1 cellular context compared by ENCODE assay signal in genomic region chr20:53829706-53830521, GRCh38.
TF ChIP-seq lines count a peak whose summit lies in the region.

No MANE protein-coding gene starts in this region.

TF ChIP-seq in HepG2, 621 proteins besides CTCF, POLR2A, EP300 and RAD21 (continued from another document and continues in another):
- TF ChIP-seq, protein P1, sequence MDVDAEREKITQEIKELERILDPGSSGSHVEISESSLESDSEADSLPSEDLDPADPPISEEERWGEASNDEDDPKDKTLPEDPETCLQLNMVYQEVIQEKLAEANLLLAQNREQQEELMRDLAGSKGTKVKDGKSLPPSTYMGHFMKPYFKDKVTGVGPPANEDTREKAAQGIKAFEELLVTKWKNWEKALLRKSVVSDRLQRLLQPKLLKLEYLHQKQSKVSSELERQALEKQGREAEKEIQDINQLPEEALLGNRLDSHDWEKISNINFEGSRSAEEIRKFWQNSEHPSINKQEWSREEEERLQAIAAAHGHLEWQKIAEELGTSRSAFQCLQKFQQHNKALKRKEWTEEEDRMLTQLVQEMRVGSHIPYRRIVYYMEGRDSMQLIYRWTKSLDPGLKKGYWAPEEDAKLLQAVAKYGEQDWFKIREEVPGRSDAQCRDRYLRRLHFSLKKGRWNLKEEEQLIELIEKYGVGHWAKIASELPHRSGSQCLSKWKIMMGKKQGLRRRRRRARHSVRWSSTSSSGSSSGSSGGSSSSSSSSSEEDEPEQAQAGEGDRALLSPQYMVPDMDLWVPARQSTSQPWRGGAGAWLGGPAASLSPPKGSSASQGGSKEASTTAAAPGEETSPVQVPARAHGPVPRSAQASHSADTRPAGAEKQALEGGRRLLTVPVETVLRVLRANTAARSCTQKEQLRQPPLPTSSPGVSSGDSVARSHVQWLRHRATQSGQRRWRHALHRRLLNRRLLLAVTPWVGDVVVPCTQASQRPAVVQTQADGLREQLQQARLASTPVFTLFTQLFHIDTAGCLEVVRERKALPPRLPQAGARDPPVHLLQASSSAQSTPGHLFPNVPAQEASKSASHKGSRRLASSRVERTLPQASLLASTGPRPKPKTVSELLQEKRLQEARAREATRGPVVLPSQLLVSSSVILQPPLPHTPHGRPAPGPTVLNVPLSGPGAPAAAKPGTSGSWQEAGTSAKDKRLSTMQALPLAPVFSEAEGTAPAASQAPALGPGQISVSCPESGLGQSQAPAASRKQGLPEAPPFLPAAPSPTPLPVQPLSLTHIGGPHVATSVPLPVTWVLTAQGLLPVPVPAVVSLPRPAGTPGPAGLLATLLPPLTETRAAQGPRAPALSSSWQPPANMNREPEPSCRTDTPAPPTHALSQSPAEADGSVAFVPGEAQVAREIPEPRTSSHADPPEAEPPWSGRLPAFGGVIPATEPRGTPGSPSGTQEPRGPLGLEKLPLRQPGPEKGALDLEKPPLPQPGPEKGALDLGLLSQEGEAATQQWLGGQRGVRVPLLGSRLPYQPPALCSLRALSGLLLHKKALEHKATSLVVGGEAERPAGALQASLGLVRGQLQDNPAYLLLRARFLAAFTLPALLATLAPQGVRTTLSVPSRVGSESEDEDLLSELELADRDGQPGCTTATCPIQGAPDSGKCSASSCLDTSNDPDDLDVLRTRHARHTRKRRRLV (CRISPR knock-in tag; IDR thresholded peaks at IDR 0.05), result peak; percentile 85
- peak; percentile 85; the same call in 1 of the 2 replicates for TF ChIP-seq AHDC1 (CRISPR knock-in tag; IDR thresholded peaks at IDR 0.05; ENCODE audit: borderline replicate concordance)
- TF ChIP-seq PPARG (CRISPR knock-in tag; conservative IDR thresholded peaks at IDR 0.05), result peak; percentile 72
- TF ChIP-seq RELA (CRISPR knock-in tag; IDR thresholded peaks at IDR 0.05), result no peak
- TF ChIP-seq FOXK1 (CRISPR knock-in tag; IDR thresholded peaks at IDR 0.05; ENCODE audit: borderline replicate concordance, low read depth), result peak; percentile 72
- peak; percentile 89 for TF ChIP-seq ZKSCAN1 (IDR thresholded peaks at IDR 0.05; ENCODE audit: low read length)
- TF ChIP-seq, protein P2, sequence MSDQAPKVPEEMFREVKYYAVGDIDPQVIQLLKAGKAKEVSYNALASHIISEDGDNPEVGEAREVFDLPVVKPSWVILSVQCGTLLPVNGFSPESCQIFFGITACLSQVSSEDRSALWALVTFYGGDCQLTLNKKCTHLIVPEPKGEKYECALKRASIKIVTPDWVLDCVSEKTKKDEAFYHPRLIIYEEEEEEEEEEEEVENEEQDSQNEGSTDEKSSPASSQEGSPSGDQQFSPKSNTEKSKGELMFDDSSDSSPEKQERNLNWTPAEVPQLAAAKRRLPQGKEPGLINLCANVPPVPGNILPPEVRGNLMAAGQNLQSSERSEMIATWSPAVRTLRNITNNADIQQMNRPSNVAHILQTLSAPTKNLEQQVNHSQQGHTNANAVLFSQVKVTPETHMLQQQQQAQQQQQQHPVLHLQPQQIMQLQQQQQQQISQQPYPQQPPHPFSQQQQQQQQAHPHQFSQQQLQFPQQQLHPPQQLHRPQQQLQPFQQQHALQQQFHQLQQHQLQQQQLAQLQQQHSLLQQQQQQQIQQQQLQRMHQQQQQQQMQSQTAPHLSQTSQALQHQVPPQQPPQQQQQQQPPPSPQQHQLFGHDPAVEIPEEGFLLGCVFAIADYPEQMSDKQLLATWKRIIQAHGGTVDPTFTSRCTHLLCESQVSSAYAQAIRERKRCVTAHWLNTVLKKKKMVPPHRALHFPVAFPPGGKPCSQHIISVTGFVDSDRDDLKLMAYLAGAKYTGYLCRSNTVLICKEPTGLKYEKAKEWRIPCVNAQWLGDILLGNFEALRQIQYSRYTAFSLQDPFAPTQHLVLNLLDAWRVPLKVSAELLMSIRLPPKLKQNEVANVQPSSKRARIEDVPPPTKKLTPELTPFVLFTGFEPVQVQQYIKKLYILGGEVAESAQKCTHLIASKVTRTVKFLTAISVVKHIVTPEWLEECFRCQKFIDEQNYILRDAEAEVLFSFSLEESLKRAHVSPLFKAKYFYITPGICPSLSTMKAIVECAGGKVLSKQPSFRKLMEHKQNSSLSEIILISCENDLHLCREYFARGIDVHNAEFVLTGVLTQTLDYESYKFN (CRISPR knock-in tag; conservative IDR thresholded peaks at IDR 0.05), result peak; percentile 94
- TF ChIP-seq KAT8 (CRISPR knock-in tag; IDR thresholded peaks at IDR 0.05), result peak; percentile 66; the same call in 1 of the 2 replicates
- peak; percentile 81; the same call in 1 of the 2 replicates for TF ChIP-seq NCOR1 (IDR thresholded peaks at IDR 0.05; ENCODE audit: borderline replicate concordance, low read length)
- TF ChIP-seq IRF2 (CRISPR knock-in tag; IDR thresholded peaks at IDR 0.05), result peak; percentile 89
- TF ChIP-seq PHF21A (CRISPR knock-in tag; IDR thresholded peaks at IDR 0.05), result peak; percentile 55; the same call in 1 of the 2 replicates
- peak; percentile 7; the same call in 1 of the 2 replicates for TF ChIP-seq GFI1 (CRISPR knock-in tag; IDR thresholded peaks at IDR 0.05; ENCODE audit: borderline replicate concordance)
- TF ChIP-seq ZNF232 (CRISPR knock-in tag; IDR thresholded peaks at IDR 0.05; ENCODE audit: borderline replicate concordance), result no peak
- no peak for TF ChIP-seq IRF9 (CRISPR knock-in tag; IDR thresholded peaks at IDR 0.05; ENCODE audit: borderline replicate concordance)
- peak; percentile 80; the same call in 1 of the 2 replicates for TF ChIP-seq ZMYM3 (CRISPR knock-in tag; IDR thresholded peaks at IDR 0.05)
- peak; percentile 60 for TF ChIP-seq CEBPG (CRISPR knock-in tag; IDR thresholded peaks at IDR 0.05)
- peak; percentile 62 for TF ChIP-seq ISL2 (CRISPR knock-in tag; IDR thresholded peaks at IDR 0.05)
- TF ChIP-seq CHD4 (IDR thresholded peaks at IDR 0.05; ENCODE audit: borderline replicate concordance, low read length), result peak; percentile 66
- TF ChIP-seq SAP130 (CRISPR knock-in tag; IDR thresholded peaks at IDR 0.05; ENCODE audit: low read depth), result peak; percentile 62
- TF ChIP-seq NFIB (CRISPR knock-in tag; IDR thresholded peaks at IDR 0.05; ENCODE audit: borderline replicate concordance), result no peak
- TF ChIP-seq KMT2B (CRISPR knock-in tag; IDR thresholded peaks at IDR 0.05), result peak; percentile 67; the same call in 1 of the 2 replicates
- TF ChIP-seq, protein P3, sequence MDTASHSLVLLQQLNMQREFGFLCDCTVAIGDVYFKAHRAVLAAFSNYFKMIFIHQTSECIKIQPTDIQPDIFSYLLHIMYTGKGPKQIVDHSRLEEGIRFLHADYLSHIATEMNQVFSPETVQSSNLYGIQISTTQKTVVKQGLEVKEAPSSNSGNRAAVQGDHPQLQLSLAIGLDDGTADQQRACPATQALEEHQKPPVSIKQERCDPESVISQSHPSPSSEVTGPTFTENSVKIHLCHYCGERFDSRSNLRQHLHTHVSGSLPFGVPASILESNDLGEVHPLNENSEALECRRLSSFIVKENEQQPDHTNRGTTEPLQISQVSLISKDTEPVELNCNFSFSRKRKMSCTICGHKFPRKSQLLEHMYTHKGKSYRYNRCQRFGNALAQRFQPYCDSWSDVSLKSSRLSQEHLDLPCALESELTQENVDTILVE (CRISPR knock-in tag; IDR thresholded peaks at IDR 0.05), result peak; percentile 53; the same call in 1 of the 2 replicates
- TF ChIP-seq NFIC (IDR thresholded peaks at IDR 0.05; ENCODE audit: low read length), result peak; percentile 68; the same call in 1 of the 2 replicates
- peak; percentile 84 for TF ChIP-seq POGZ (CRISPR knock-in tag; IDR thresholded peaks at IDR 0.05)
- no peak for TF ChIP-seq SOX13 (IDR thresholded peaks at IDR 0.05)
- TF ChIP-seq SOX13 (CRISPR knock-in tag; conservative IDR thresholded peaks at IDR 0.05 in 1 of 2, IDR thresholded peaks at IDR 0.05 in 1 of 2), result peak in 1 of 2 experiments; percentile 79; a peak in 2 of 4 replicates
- no peak for TF ChIP-seq ZNF354B (CRISPR knock-in tag; IDR thresholded peaks at IDR 0.05)
- TF ChIP-seq ESRRA (CRISPR knock-in tag; IDR thresholded peaks at IDR 0.05; ENCODE audit: low read depth), result peak; percentile 73; the same call in 1 of the 2 replicates
- TF ChIP-seq ZNF644 (CRISPR knock-in tag; IDR thresholded peaks at IDR 0.05; ENCODE audit: low read depth), result peak; percentile 51; the same call in 1 of the 2 replicates
- no peak; the same call in 1 of the 2 replicates for TF ChIP-seq RXRA (CRISPR knock-in tag; IDR thresholded peaks at IDR 0.05)
- TF ChIP-seq MED1 (CRISPR knock-in tag; IDR thresholded peaks at IDR 0.05), result peak; percentile 78
- peak; percentile 55; the same call in 1 of the 2 replicates for TF ChIP-seq BHLHE40 (IDR thresholded peaks at IDR 0.05; ENCODE audit: low read length)
- peak; percentile 85; the same call in 1 of the 2 replicates for TF ChIP-seq TBX2 (CRISPR knock-in tag; IDR thresholded peaks at IDR 0.05; ENCODE audit: borderline replicate concordance)
- peak; percentile 71; the same call in 1 of the 2 replicates for TF ChIP-seq ZNF124 (CRISPR knock-in tag; IDR thresholded peaks at IDR 0.05)
- peak; percentile 51; the same call in 1 of the 2 replicates for TF ChIP-seq ZSCAN25 (CRISPR knock-in tag; IDR thresholded peaks at IDR 0.05)
- TF ChIP-seq FOXP1 (IDR thresholded peaks at IDR 0.05), result no peak
- TF ChIP-seq FOXP1 (CRISPR knock-in tag; IDR thresholded peaks at IDR 0.05), result peak; percentile 75
- TF ChIP-seq HNF4G (IDR thresholded peaks at IDR 0.05; ENCODE audit: borderline replicate concordance, low read depth, low read length), result peak; percentile 92
- TF ChIP-seq HNF4G (CRISPR knock-in tag; IDR thresholded peaks at IDR 0.05; ENCODE audit: borderline replicate concordance, low read depth), result peak; percentile 56; the same call in 1 of the 2 replicates
- peak; percentile 61; the same call in 1 of the 2 replicates for TF ChIP-seq MIXL1 (CRISPR knock-in tag; IDR thresholded peaks at IDR 0.05)
- TF ChIP-seq ZNF136 (CRISPR knock-in tag; IDR thresholded peaks at IDR 0.05; ENCODE audit: low read depth), result 0 out of 2 replicates have a peak, but pooled peaks have one; percentile 66
- TF ChIP-seq TSC22D2 (CRISPR knock-in tag; IDR thresholded peaks at IDR 0.05; ENCODE audit: borderline replicate concordance), result 0 out of 2 replicates have a peak, but pooled peaks have one; percentile 22
- peak; percentile 54; the same call in 1 of the 2 replicates for TF ChIP-seq MEF2D (CRISPR knock-in tag; IDR thresholded peaks at IDR 0.05)
- peak; percentile 35 for TF ChIP-seq ATF2 (CRISPR knock-in tag; IDR thresholded peaks at IDR 0.05)
- TF ChIP-seq DMAP1 (CRISPR knock-in tag; IDR thresholded peaks at IDR 0.05), result 0 out of 2 replicates have a peak, but pooled peaks have one; percentile 37
- TF ChIP-seq HDAC1 (CRISPR knock-in tag; IDR thresholded peaks at IDR 0.05), result peak; percentile 51
- 0 out of 2 replicates have a peak, but pooled peaks have one; percentile 57 for TF ChIP-seq ZSCAN9 (CRISPR knock-in tag; IDR thresholded peaks at IDR 0.05; ENCODE audit: borderline replicate concordance)
